Comparison of ENCODE assay signal across 14 cellular contexts in the genomic region with DNA sequence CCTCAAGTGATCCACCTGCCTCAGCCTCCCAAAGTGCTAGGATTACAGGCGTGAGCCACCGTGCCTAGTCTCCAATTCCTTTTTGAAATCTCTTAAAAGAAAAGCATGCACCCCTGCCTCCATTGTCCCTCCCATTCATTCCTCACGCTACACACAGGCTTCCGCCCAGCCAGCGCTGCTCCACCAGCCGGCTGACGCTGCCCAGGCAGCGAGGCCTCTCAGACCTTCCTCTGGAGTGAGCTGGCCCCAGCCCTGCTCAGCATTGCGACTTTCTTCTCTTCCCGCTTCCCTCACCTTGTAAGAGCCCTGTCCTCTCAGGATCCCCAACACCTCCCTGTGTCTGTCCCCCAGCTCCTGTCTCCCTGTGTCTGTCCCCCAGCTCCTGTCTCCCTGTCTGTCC. TPM values are rescaled to one million over a fixed set of nuclear protein-coding genes. Genes with fewer than 3 reads are reported as not detected.
DNase-seq lines count a peak whose midpoint lies in the region; ATAC-seq, FAIRE-seq and TF ChIP-seq lines count a peak whose summit lies in the region.
"Had no signal": no experiment of that assay in that cellular context is flagged by ENCODE, and none has a peak within 500 bp of the region (broad histone marks: within the 10 kb centered on the region; RNA-seq: fewer than 3 reads in every experiment).

No MANE protein-coding gene starts in this region.

- peaks cover 59% of the 10 kb centered on the region for H3K36me3 Mint-ChIP-seq in activated CD4-positive, alpha-beta T cell treated with anti-CD3 and anti-CD28 coated beads for 36 hours (ENCODE audit: low read depth)
- peaks cover 25% of the 10 kb centered on the region for H3K36me3 Mint-ChIP-seq in HFFc6 (ENCODE audit: low read depth)
- H3K36me3 Mint-ChIP-seq in activated naive CD8-positive, alpha-beta T cell treated with anti-CD3 and anti-CD28 coated beads for 36 hours, result peaks cover 61% of the 10 kb centered on the region

- peak overlapping the region; percentile 62 for H3K18ac ChIP-seq in neuronal stem cell (ENCODE audit: low read length)

- H2AK5ac ChIP-seq in neuronal stem cell (ENCODE audit: low read depth, low read length), result peak overlapping the region; percentile 32

- H3K9me3 ChIP-seq in neuronal stem cell (replicated peaks in 1 of 2; ENCODE audit: control insufficient read depth in 2 of 2, insufficient read depth in 1 of 2, low read depth in 1 of 2, low read length in 2 of 2) (no peaks in the 10 kb centered on the region), right atrium auricular region (no peaks in the 10 kb centered on the region)
- H3K9me3 ChIP-seq: body of pancreas had no signal

- no CpG with 5 or more reads among the region's 10 CpGs for WGBS in neuronal stem cell (ENCODE audit: extremely low coverage in 2 of 2, insufficient read length in 2 of 2, insufficient replicate concordance in 1 of 2), 2 donors

- H3K36me3 ChIP-seq in neuronal stem cell (replicated peaks in 1 of 2; ENCODE audit: control insufficient read depth in 2 of 2, insufficient read depth in 2 of 2, low read length in 2 of 2) (no peaks in the 10 kb centered on the region), right atrium auricular region (no peaks in the 10 kb centered on the region)

- peaks cover 10 to 20% of the 10 kb centered on the region in 2 donors for H3K4me1 ChIP-seq in neuronal stem cell (ENCODE audit: control insufficient read depth in 2 of 2, insufficient read depth in 1 of 2, low read depth in 1 of 2, low read length in 2 of 2)
- H3K4me1 ChIP-seq in right atrium auricular region, result peaks cover 0 to 19% of the 10 kb centered on the region in 2 donors
- H3K4me1 ChIP-seq: body of pancreas had no signal

- no peak overlapping the region for H3K9ac ChIP-seq in neuronal stem cell (ENCODE audit: low read depth, low read length, poor library complexity)

- peak overlapping the region; percentile 98 for H3K27ac Mint-ChIP-seq in activated CD4-positive, alpha-beta T cell treated with anti-CD3 and anti-CD28 coated beads for 36 hours
- peak overlapping the region; percentile 54; the same call in 1 of the 2 replicates for H3K27ac Mint-ChIP-seq in HFFc6
- peak overlapping the region; percentile 95 for H3K27ac Mint-ChIP-seq in activated naive CD8-positive, alpha-beta T cell treated with anti-CD3 and anti-CD28 coated beads for 36 hours

- CTCF ChIA-PET in activated CD4-positive, alpha-beta T cell treated with anti-CD3 and anti-CD28 coated beads for 36 hours (lab: Charles Lee), result interaction anchor here (0.7 to 2.5 kb wide), 4 partner anchors 12 to 24 kb away, joined by 4 to 14 read pairs (median 8); a partner anchor contains a TSS

- no peak overlapping the region for H4K91ac ChIP-seq in neuronal stem cell (ENCODE audit: low read depth, low read length, poor library complexity)

- intact Hi-C loops in activated CD4-positive, alpha-beta T cell treated with anti-CD3 and anti-CD28 coated beads for 36 hours (cut with DNase I, micrococcal nuclease), result loop anchor here in 1 of 2 experiments (5.0 kb wide), 1 partner anchor 212 kb away; no protein-coding TSS in a partner anchor

- H2AFZ ChIP-seq in neuronal stem cell (ENCODE audit: low read length), result peak overlapping the region; percentile 77

- H2BK120ac ChIP-seq in neuronal stem cell (ENCODE audit: low read depth, low read length), result no peak overlapping the region

- H3K4me1 Mint-ChIP-seq in activated CD4-positive, alpha-beta T cell treated with anti-CD3 and anti-CD28 coated beads for 36 hours, result peaks cover 69% of the 10 kb centered on the region
- H3K4me1 Mint-ChIP-seq in HFFc6 (ENCODE audit: low read depth), result peaks cover 60% of the 10 kb centered on the region
- peaks cover 91% of the 10 kb centered on the region for H3K4me1 Mint-ChIP-seq in activated naive CD8-positive, alpha-beta T cell treated with anti-CD3 and anti-CD28 coated beads for 36 hours

- H2BK12ac ChIP-seq in neuronal stem cell (ENCODE audit: low read length), result no peak overlapping the region

- no peak overlapping the region for H3K23ac ChIP-seq in neuronal stem cell (ENCODE audit: low read depth, low read length, poor library complexity)

- no peak overlapping the region for H3K4ac ChIP-seq in neuronal stem cell (ENCODE audit: low read length)

- no peak overlapping the region for H4K8ac ChIP-seq in neuronal stem cell (ENCODE audit: low read depth, low read length)

- H3K27ac ChIP-seq in neuronal stem cell (replicated peaks; ENCODE audit: low read length) (no peak overlapping the region), right atrium auricular region (no peak overlapping the region)
- H3K27ac ChIP-seq: SK-N-MC, VCaP had no signal

- TF ChIP-seq POLR2A in GM12892 (IDR thresholded peaks at IDR 0.05; ENCODE audit: low read depth, low read length), result no peak

- no peaks in the 10 kb centered on the region for H3K27me3 Mint-ChIP-seq in activated CD4-positive, alpha-beta T cell treated with anti-CD3 and anti-CD28 coated beads for 36 hours
- peaks cover 3% of the 10 kb centered on the region; the same call in 1 of the 2 replicates for H3K27me3 Mint-ChIP-seq in HFFc6 (ENCODE audit: insufficient read depth)
- H3K27me3 Mint-ChIP-seq in activated naive CD8-positive, alpha-beta T cell treated with anti-CD3 and anti-CD28 coated beads for 36 hours, result no peaks in the 10 kb centered on the region

- H3K4me2 ChIP-seq in neuronal stem cell (ENCODE audit: insufficient read depth, low read length, poor library complexity, severe bottlenecking), result no peak overlapping the region

- no peaks in the 10 kb centered on the region for H3K79me1 ChIP-seq in neuronal stem cell (ENCODE audit: low read depth, low read length)

- no peak for TF ChIP-seq CTCF in HFFc6 (IDR thresholded peaks at IDR 0.05)
- TF ChIP-seq CTCF in right atrium auricular region (IDR thresholded peaks at IDR 0.05), result no peak

- H2BK15ac ChIP-seq in neuronal stem cell (ENCODE audit: low read length), result no peak overlapping the region

- no peak overlapping the region for H3K4me3 ChIP-seq in neuronal stem cell (ENCODE audit: low read length in 2 of 2)
- no peak overlapping the region for H3K4me3 ChIP-seq in right atrium auricular region
- H3K4me3 ChIP-seq: body of pancreas, SK-N-MC had no signal

- FAIRE-seq in GM12892 (lab: Jason Lieb, UNC), result no peak
- FAIRE-seq: G401.6 had no signal

- no peak overlapping the region for H3K4me3 Mint-ChIP-seq in activated CD4-positive, alpha-beta T cell treated with anti-CD3 and anti-CD28 coated beads for 36 hours
- no peak overlapping the region for H3K4me3 Mint-ChIP-seq in HFFc6
- peak overlapping the region; percentile 64 for H3K4me3 Mint-ChIP-seq in activated naive CD8-positive, alpha-beta T cell treated with anti-CD3 and anti-CD28 coated beads for 36 hours

- no peak overlapping the region for H2BK5ac ChIP-seq in neuronal stem cell (ENCODE audit: low read length)

- H3K27me3 ChIP-seq in neuronal stem cell (ENCODE audit: control insufficient read depth in 3 of 3, insufficient read depth in 3 of 3, low read depth in 1 of 3, low read length in 3 of 3), result no peaks in the 10 kb centered on the region
- H3K27me3 ChIP-seq in right atrium auricular region, result no peaks in the 10 kb centered on the region
- H3K27me3 ChIP-seq: body of pancreas had no signal

- H3K9me3 Mint-ChIP-seq in activated CD4-positive, alpha-beta T cell treated with anti-CD3 and anti-CD28 coated beads for 36 hours (ENCODE audit: low read depth), result no peaks in the 10 kb centered on the region
- H3K9me3 Mint-ChIP-seq in HFFc6, result no peaks in the 10 kb centered on the region
- no peaks in the 10 kb centered on the region for H3K9me3 Mint-ChIP-seq in activated naive CD8-positive, alpha-beta T cell treated with anti-CD3 and anti-CD28 coated beads for 36 hours

- POLR2A ChIA-PET in activated CD4-positive, alpha-beta T cell treated with anti-CD3 and anti-CD28 coated beads for 36 hours (lab: Charles Lee), result interaction anchor here (0.6 to 0.7 kb wide), 2 partner anchors 20 to 121 kb away, joined by 4 read pairs; no protein-coding TSS in a partner anchor

- ATAC-seq in activated CD4-positive, alpha-beta T cell treated with anti-CD3 and anti-CD28 coated beads for 36 hours, result no peak
- ATAC-seq: body of pancreas had no signal

- DNase-seq in activated CD4-positive, alpha-beta T cell treated with anti-CD3 and anti-CD28 coated beads for 36 hours, result no peak
- no peak for DNase-seq in activated CD4-positive, alpha-beta T cell treated with anti-CD3 and anti-CD28 coated beads, Interleukin-2, amount 50 U/mL, for 1 hour
- DNase-seq in HFFc6, result no peak
- no peak for DNase-seq in activated naive CD8-positive, alpha-beta T cell treated with anti-CD3 and anti-CD28 coated beads for 36 hours
- no peak for DNase-seq in neuronal stem cell (ENCODE audit: low spot score)
- DNase-seq in right atrium auricular region (ENCODE audit: low spot score), result no peak
- no peak for DNase-seq in GM12892 (ENCODE audit: insufficient read length)
- DNase-seq in NCI-H2107 (lab: John Stamatoyannopoulos, UW), result no peak
- DNase-seq: body of pancreas, kidney glomerular epithelial cell, NCI-H510A had no signal

- H3K14ac ChIP-seq in neuronal stem cell (ENCODE audit: low read length), result peak overlapping the region; percentile 87

RNA-seq across cellular contexts. Expression of a gene that starts 23.6 kb away (rescaled TPM):
- total RNA-seq in activated CD4-positive, alpha-beta T cell treated with anti-CD3 and anti-CD28 coated beads for 36 hours, result 100 to 1,000 TPM; 186 to 191 TPM
- 10 to 100 TPM; 52.6 to 76.4 (median 71.3) TPM for total RNA-seq in HFFc6 (2021; fragmentation: NEBNext Ultra II Directional; extraction: Animal tissue kit (Norgen Biotek cat#: 25700))
- 100 to 1,000 TPM; 273 to 294 TPM for total RNA-seq in activated naive CD8-positive, alpha-beta T cell treated with anti-CD3 and anti-CD28 coated beads for 36 hours
- 32.6 TPM for polyA plus RNA-seq in neuronal stem cell (2013, experiment 1 of 2)
- 34.6 TPM for polyA plus RNA-seq in neuronal stem cell (2013, experiment 2 of 2)
- total RNA-seq in right atrium auricular region, result 10 to 100 TPM in 1 of 2 donors, 1 to 10 TPM in 1; 7.8 to 10.8 TPM
- polyA plus RNA-seq in GM12892 (2012; ENCODE audit: missing spikeins), result 313 TPM

Comparison
In these comparisons a context has a peak if more than half of its experiments do, and no peak if none do; other contexts are left out.
1. RNA of a gene that starts 23.6 kb away (total RNA-seq): 273 to 294 TPM in activated naive CD8-positive, alpha-beta T cell treated with anti-CD3 and anti-CD28 coated beads for 36 hours, 186 to 191 TPM in activated CD4-positive, alpha-beta T cell treated with anti-CD3 and anti-CD28 coated beads for 36 hours and 52.6 to 76.4 TPM in HFFc6; 7.8 to 10.8 TPM in right atrium auricular region; every median in the first group is over 4 times any median in the second.
2. Peak in every context shown above with its lines, with median percentiles within 50 percentile points of each other: H3K27ac Mint-ChIP-seq.